Comparison of ENCODE assay signal across 13 cellular contexts in the genomic region with DNA sequence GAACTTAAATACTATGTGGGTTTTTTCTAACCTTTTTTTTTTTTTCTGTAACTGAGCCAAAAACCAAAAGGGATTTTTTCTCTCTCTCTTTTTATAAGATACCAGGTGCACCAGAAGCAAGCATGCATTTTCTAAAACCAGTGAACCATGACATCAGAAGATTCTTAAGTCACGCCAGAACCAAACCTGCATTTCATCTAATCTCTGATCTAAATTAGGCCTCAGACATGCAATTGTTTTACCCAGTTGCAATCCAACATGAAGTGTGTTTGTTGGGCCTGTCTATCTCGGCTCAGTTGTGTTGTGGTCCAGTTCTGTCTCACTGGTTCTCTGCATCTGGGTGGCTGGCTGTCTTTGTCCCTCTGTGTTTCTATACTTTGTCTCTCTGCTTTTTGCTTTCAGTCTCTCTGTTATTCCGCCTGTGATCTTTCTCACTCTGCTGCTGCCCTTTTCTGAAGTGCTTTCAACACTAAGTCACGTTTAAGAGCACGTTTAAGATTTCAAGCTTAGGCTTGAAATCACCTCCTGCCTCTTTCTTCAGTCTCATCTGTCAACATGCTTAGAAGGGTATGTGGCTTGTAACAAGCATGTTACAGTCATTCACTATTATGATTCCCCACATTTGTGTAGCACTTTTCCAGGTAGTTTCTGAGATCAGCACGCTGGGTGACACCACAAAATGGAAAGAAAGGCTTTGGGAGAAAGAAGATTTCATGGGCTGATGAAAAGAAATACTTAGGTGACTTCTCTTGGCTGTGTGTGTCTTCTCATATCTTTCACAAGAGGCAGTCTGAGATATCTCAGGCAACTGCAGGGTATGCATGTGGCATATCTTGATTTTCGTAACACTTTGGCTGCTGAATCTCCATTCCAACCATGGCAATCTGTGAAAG.
A peak's percentile ranks its signal among the peaks of the same experiment; 100 is the strongest.
DNase-seq lines count a peak whose midpoint lies in the region; ATAC-seq, FAIRE-seq and TF ChIP-seq lines count a peak whose summit lies in the region.
"Had no signal": no experiment of that assay in that cellular context is flagged by ENCODE, and none has a peak within 500 bp of the region (broad histone marks: within the 10 kb centered on the region; RNA-seq: fewer than 3 reads in every experiment).

No MANE protein-coding gene starts in this region.

- DNase-seq in GM12892 (ENCODE audit: insufficient read length) (no peak), SW480 (ENCODE audit: low spot score) (peak; percentile 7), cerebellum (ENCODE audit: low spot score) (no peak), activated gamma-delta T cell (lab: John Stamatoyannopoulos, UW) (no peak), spleen (no peak)
- no peak for DNase-seq in central memory CD4-positive, alpha-beta T cell
- DNase-seq: activated CD8-positive, alpha-beta memory T cell treated with anti-CD3 and anti-CD28 coated beads, Interleukin-2, amount 50 U/mL, for 4 hours; CD8-positive, alpha-beta memory T cell; head of caudate nucleus; RPMI8226 had no signal

- 52 to 65% (median 61%) methylated on average over 7 of the region's 7 CpGs for WGBS in spleen, 5 donors

- no peak overlapping the region for H3K4me3 ChIP-seq in spleen
- H3K4me3 ChIP-seq: thoracic aorta had no signal

- no peak for TF ChIP-seq CTCF in spleen (IDR thresholded peaks at IDR 0.05 in 8 of 11, conservative IDR thresholded peaks at IDR 0.05 in 3 of 11)

- ATAC-seq in GM21423 (IDR thresholded peaks at IDR 0.05; ENCODE audit: unreplicated experiment) (peak; percentile 56), HG03432 (IDR thresholded peaks at IDR 0.05; ENCODE audit: unreplicated experiment) (peak; percentile 66)

- TF ChIP-seq POLR2A in GM12892 (IDR thresholded peaks at IDR 0.05; ENCODE audit: low read depth, low read length) (no peak), spleen (IDR thresholded peaks at IDR 0.05) (no peak)

- H3K4me1 ChIP-seq in spleen = no peaks in the 10 kb centered on the region

- no peaks in the 10 kb centered on the region for H3K36me3 ChIP-seq in spleen
- H3K36me3 ChIP-seq: thoracic aorta had no signal

- no peaks in the 10 kb centered on the region for H3K27me3 ChIP-seq in spleen (replicated peaks in 1 of 7)

- intact Hi-C loops in spleen (cut with DNase I; ENCODE audit: low total_unique reads) = no loop called here

- peak; percentile 94 for FAIRE-seq in GM12892 (lab: Jason Lieb, UNC)

- peaks cover 0 to 34% (median 21%) of the 10 kb centered on the region in 8 donors for H3K9me3 ChIP-seq in spleen

- H3K27ac ChIP-seq in spleen = no peak overlapping the region
- H3K27ac ChIP-seq: thoracic aorta had no signal
